8 cellular contexts compared by ENCODE assay signal in genomic region chr16:324451-325334, GRCh38. TPM values are rescaled to one million over a fixed set of nuclear protein-coding genes. Genes with fewer than 3 reads are reported as not detected.
DNase-seq lines count a peak whose midpoint lies in the region; ATAC-seq, FAIRE-seq and TF ChIP-seq lines count a peak whose summit lies in the region.

No MANE protein-coding gene starts in this region.

- peak overlapping the region; percentile 71 for H3K27ac Mint-ChIP-seq in activated naive CD8-positive, alpha-beta T cell treated with anti-CD3 and anti-CD28 coated beads for 36 hours

- peak; percentile 57 for DNase-seq in GM12892 (ENCODE audit: insufficient read length)
- DNase-seq in SW480 (ENCODE audit: low spot score), result peak; percentile 53
- DNase-seq in activated naive CD8-positive, alpha-beta T cell treated with anti-CD3 and anti-CD28 coated beads for 36 hours, result peak; percentile 58
- peak; percentile 16 to 36 for DNase-seq in stimulated activated CD4-positive, alpha-beta T cell treated with anti-CD3 and anti-CD28 coated beads, Interleukin-12 subunit alpha, Interleukin-12 subunit beta, amount 100 ng/mL, for 24 hours (ENCODE audit: low read depth in 2 of 2)
- DNase-seq in suprapubic skin (ENCODE audit: low spot score in 2 of 2), result no peak
- no peak for DNase-seq in AG08396 (ENCODE audit: low spot score)
- no peak for DNase-seq in NCI-H774 (lab: John Stamatoyannopoulos, UW)

- H3K27ac ChIP-seq in suprapubic skin, result no peak overlapping the region

- no peaks in the 10 kb centered on the region for H3K36me3 ChIP-seq in suprapubic skin

- no peak for TF ChIP-seq CTCF in suprapubic skin (IDR thresholded peaks at IDR 0.05)

- H3K27me3 ChIP-seq in suprapubic skin, result no peaks in the 10 kb centered on the region

- H3K36me3 Mint-ChIP-seq in activated naive CD8-positive, alpha-beta T cell treated with anti-CD3 and anti-CD28 coated beads for 36 hours, result peaks cover 8% of the 10 kb centered on the region

- H3K4me1 Mint-ChIP-seq in activated naive CD8-positive, alpha-beta T cell treated with anti-CD3 and anti-CD28 coated beads for 36 hours, result peaks cover 48% of the 10 kb centered on the region

- no peak for ATAC-seq in HG03378 (IDR thresholded peaks at IDR 0.05; ENCODE audit: unreplicated experiment)

- FAIRE-seq in GM12892 (lab: Jason Lieb, UNC), result peak; percentile 95

- H3K27me3 Mint-ChIP-seq in activated naive CD8-positive, alpha-beta T cell treated with anti-CD3 and anti-CD28 coated beads for 36 hours, result no peaks in the 10 kb centered on the region

- H3K4me3 ChIP-seq in suprapubic skin, result no peak overlapping the region

- H3K4me3 Mint-ChIP-seq in activated naive CD8-positive, alpha-beta T cell treated with anti-CD3 and anti-CD28 coated beads for 36 hours, result peak overlapping the region; percentile 62

- 68% methylated on average over 36 of the region's 55 CpGs for WGBS in suprapubic skin

- H3K9me3 Mint-ChIP-seq in activated naive CD8-positive, alpha-beta T cell treated with anti-CD3 and anti-CD28 coated beads for 36 hours, result no peaks in the 10 kb centered on the region

- TF ChIP-seq EP300 in suprapubic skin (IDR thresholded peaks at IDR 0.05), result no peak

- peaks cover 27% of the 10 kb centered on the region for H3K4me1 ChIP-seq in suprapubic skin

- H3K9me3 ChIP-seq in suprapubic skin, result no peaks in the 10 kb centered on the region

- TF ChIP-seq POLR2A in GM12892 (IDR thresholded peaks at IDR 0.05; ENCODE audit: low read depth, low read length), result no peak
- TF ChIP-seq POLR2A in suprapubic skin (IDR thresholded peaks at IDR 0.05), result no peak

RNA-seq across cellular contexts. Expression of gene AXIN1, which starts 27.8 kb away (rescaled TPM):
- polyA plus RNA-seq in GM12892 (2012; ENCODE audit: missing spikeins), result 8.6 TPM
- total RNA-seq in activated naive CD8-positive, alpha-beta T cell treated with anti-CD3 and anti-CD28 coated beads for 36 hours, result 10 to 100 TPM; 23.9 to 24.6 TPM
- 10 to 100 TPM; 34.3 to 38.4 (median 37.2) TPM for total RNA-seq in suprapubic skin

RNA-seq across cellular contexts. Expression of gene PDIA2, which starts 41.7 kb away (rescaled TPM):
- polyA plus RNA-seq in GM12892 (2012; ENCODE audit: missing spikeins), result not detected
- not detected for total RNA-seq in activated naive CD8-positive, alpha-beta T cell treated with anti-CD3 and anti-CD28 coated beads for 36 hours
- not detected for total RNA-seq in suprapubic skin

RNA-seq across cellular contexts. Expression of gene ARHGDIG, which starts 44.3 kb away (rescaled TPM):
- not detected for polyA plus RNA-seq in GM12892 (2012; ENCODE audit: missing spikeins)
- total RNA-seq in activated naive CD8-positive, alpha-beta T cell treated with anti-CD3 and anti-CD28 coated beads for 36 hours, result not detected
- not detected for total RNA-seq in suprapubic skin

RNA-seq across cellular contexts. Expression of gene MRPL28, which starts 45.6 kb away (rescaled TPM):
- polyA plus RNA-seq in GM12892 (2012; ENCODE audit: missing spikeins), result 59.7 TPM
- 10 to 100 TPM; 89.3 to 94.8 TPM for total RNA-seq in activated naive CD8-positive, alpha-beta T cell treated with anti-CD3 and anti-CD28 coated beads for 36 hours
- total RNA-seq in suprapubic skin, result 10 to 100 TPM; 40.9 to 66.7 (median 52.7) TPM

RNA-seq across cellular contexts. Expression of gene RGS11, which starts 48.9 kb away (rescaled TPM):
- polyA plus RNA-seq in GM12892 (2012; ENCODE audit: missing spikeins), result 0.08 TPM
- total RNA-seq in activated naive CD8-positive, alpha-beta T cell treated with anti-CD3 and anti-CD28 coated beads for 36 hours, result not detected
- total RNA-seq in suprapubic skin, result 1 to 10 TPM in 1 of 4 donors, under 1 TPM in 3; 0.30 to 1.5 (median 0.59) TPM

Comparison
In these comparisons a context has a peak if more than half of its experiments do, and no peak if none do; other contexts are left out.
1. DNase-seq: peak in GM12892 (single experiment), SW480 (single experiment), activated naive CD8-positive, alpha-beta T cell treated with anti-CD3 and anti-CD28 coated beads for 36 hours (single experiment) and stimulated activated CD4-positive, alpha-beta T cell treated with anti-CD3 and anti-CD28 coated beads, Interleukin-12 subunit alpha, Interleukin-12 subunit beta, amount 100 ng/mL, for 24 hours (2 of 2); none in suprapubic skin (0 of 2), AG08396 (single experiment) and NCI-H774 (single experiment).